15 cellular contexts compared by ENCODE assay signal in the genomic region with DNA sequence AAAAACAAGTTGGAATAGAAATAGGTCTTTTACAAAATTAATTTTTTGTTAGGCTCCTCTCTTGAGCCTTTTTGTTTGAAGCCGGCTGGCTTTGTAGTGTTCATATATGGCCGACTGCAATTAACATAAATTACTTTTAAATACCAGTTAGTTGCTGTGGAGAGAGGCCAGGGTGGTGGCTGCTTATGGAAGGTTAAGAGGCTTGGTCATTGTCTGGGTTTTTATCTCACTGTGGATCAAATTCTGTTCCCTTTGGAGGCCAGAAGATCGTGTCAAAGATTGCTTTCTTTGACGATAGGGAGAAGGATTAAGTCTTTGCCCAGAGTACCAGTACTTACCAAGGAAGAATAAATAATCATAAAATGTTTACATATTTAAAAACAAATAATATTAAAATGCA. TPM values are rescaled to one million over a fixed set of nuclear protein-coding genes. Genes with fewer than 3 reads are reported as not detected.
DNase-seq lines count a peak whose midpoint lies in the region; ATAC-seq and TF ChIP-seq lines count a peak whose summit lies in the region.
"Had no signal": no experiment of that assay in that cellular context is flagged by ENCODE, and none has a peak within 500 bp of the region (broad histone marks: within the 10 kb centered on the region; RNA-seq: fewer than 3 reads in every experiment).

No MANE protein-coding gene starts in this region.

- H3K4me1 Mint-ChIP-seq in neural crest cell, result peaks cover 68% of the 10 kb centered on the region

- no peaks in the 10 kb centered on the region for H3K27me3 ChIP-seq in SJSA1 (replicated peaks)

- peaks cover 26% of the 10 kb centered on the region for H3K36me3 ChIP-seq in SJSA1

- H3K27ac Mint-ChIP-seq in neural crest cell (ENCODE audit: unreplicated experiment), result peak overlapping the region; percentile 53
- H3K27ac Mint-ChIP-seq: activated naive CD8-positive, alpha-beta T cell treated with anti-CD3 and anti-CD28 coated beads, Interleukin-2, amount 10 ng/mL, durations not matched to agents 7 days and 5 days had no signal

- peak overlapping the region; percentile 29 for H3K4me3 Mint-ChIP-seq in neural crest cell
- H3K4me3 Mint-ChIP-seq: activated CD8-positive, alpha-beta T cell treated with anti-CD3 and anti-CD28 coated beads for 36 hours; CD4-positive, alpha-beta memory T cell; T-helper 2 cell treated with Interferon-gamma antibody and Interleukin-4, amounts not matched to agents 5 μg/mL and 100 μg/mL, for 36 hours had no signal

- peaks cover 38% of the 10 kb centered on the region for H3K4me1 ChIP-seq in SJSA1 (replicated peaks)

- peak; percentile 41 for DNase-seq in EH (ENCODE audit: low read depth)
- peak; percentile 92 for DNase-seq in NCI-H1105 treated with DMSO at 0.1 percent for 48 hours (lab: John Stamatoyannopoulos, UW)
- DNase-seq in SJSA1 (ENCODE audit: low read depth in 1 of 2, low spot score in 2 of 2), result no peak
- DNase-seq in neural crest cell (ENCODE audit: low read depth, low spot score), result no peak
- no peak for DNase-seq in left ventricle myocardium superior
- no peak for DNase-seq in activated CD8-positive, alpha-beta memory T cell treated with anti-CD3 and anti-CD28 coated beads, Interleukin-2, amount 50 U/mL, for 48 hours
- DNase-seq: activated CD8-positive, alpha-beta T cell treated with anti-CD3 and anti-CD28 coated beads for 36 hours; activated naive CD8-positive, alpha-beta T cell treated with anti-CD3 and anti-CD28 coated beads, Interleukin-2, amount 10 ng/mL, durations not matched to agents 7 days and 5 days; CD4-positive, alpha-beta memory T cell; nucleus accumbens had no signal

- TF ChIP-seq CTCF in neural crest cell (conservative IDR thresholded peaks at IDR 0.05), result no peak

- ATAC-seq in HG02798 (IDR thresholded peaks at IDR 0.05; ENCODE audit: poor library complexity, unreplicated experiment) (no peak), left ventricle myocardium superior (no peak), HG03159 (IDR thresholded peaks at IDR 0.05; ENCODE audit: unreplicated experiment) (no peak)
- ATAC-seq: left lobe of liver had no signal

- H3K9me3 ChIP-seq in SJSA1 (replicated peaks), result 0 out of 2 replicates have a peak, but pooled peaks cover 2% of the 10 kb centered on the region

- peaks cover 3% of the 10 kb centered on the region for H3K9me3 Mint-ChIP-seq in neural crest cell

- peak overlapping the region; percentile 81 for H3K27ac ChIP-seq in SJSA1
- H3K27ac ChIP-seq: KMS-11 had no signal

- peaks cover 40% of the 10 kb centered on the region for H3K36me3 Mint-ChIP-seq in neural crest cell (ENCODE audit: low read depth)

- H3K4me3 ChIP-seq in SJSA1, result no peak overlapping the region

- H3K27me3 Mint-ChIP-seq in neural crest cell (ENCODE audit: low read depth), result no peaks in the 10 kb centered on the region
- H3K27me3 Mint-ChIP-seq: activated CD8-positive, alpha-beta T cell treated with anti-CD3 and anti-CD28 coated beads for 36 hours; activated naive CD8-positive, alpha-beta T cell treated with anti-CD3 and anti-CD28 coated beads, Interleukin-2, amount 10 ng/mL, durations not matched to agents 7 days and 5 days; CD4-positive, alpha-beta memory T cell had no signal

- intact Hi-C loops in left ventricle myocardium superior (cut with micrococcal nuclease), result no loop called here

RNA-seq across cellular contexts. Expression of gene MSI2, which starts 39.9 kb away (rescaled TPM):
- total RNA-seq in SJSA1 (2014; rRNA removed; shearing (Covaris generic)), result 27.2 and 39.8 TPM in 2 replicates
- total RNA-seq in neural crest cell, result 140 and 150 TPM in 2 replicates
- total RNA-seq in left ventricle myocardium superior, result 90.7 TPM

Comparison
In these comparisons a context has a peak if more than half of its experiments do, and no peak if none do; other contexts are left out.
1. DNase-seq: peak in EH (single experiment) and NCI-H1105 treated with DMSO at 0.1 percent for 48 hours (single experiment); none in SJSA1 (0 of 2), neural crest cell (single experiment), left ventricle myocardium superior (single experiment) and activated CD8-positive, alpha-beta memory T cell treated with anti-CD3 and anti-CD28 coated beads, Interleukin-2, amount 50 U/mL, for 48 hours (single experiment).